ENCODE assay signal across 8 cellular contexts in the genomic region with DNA sequence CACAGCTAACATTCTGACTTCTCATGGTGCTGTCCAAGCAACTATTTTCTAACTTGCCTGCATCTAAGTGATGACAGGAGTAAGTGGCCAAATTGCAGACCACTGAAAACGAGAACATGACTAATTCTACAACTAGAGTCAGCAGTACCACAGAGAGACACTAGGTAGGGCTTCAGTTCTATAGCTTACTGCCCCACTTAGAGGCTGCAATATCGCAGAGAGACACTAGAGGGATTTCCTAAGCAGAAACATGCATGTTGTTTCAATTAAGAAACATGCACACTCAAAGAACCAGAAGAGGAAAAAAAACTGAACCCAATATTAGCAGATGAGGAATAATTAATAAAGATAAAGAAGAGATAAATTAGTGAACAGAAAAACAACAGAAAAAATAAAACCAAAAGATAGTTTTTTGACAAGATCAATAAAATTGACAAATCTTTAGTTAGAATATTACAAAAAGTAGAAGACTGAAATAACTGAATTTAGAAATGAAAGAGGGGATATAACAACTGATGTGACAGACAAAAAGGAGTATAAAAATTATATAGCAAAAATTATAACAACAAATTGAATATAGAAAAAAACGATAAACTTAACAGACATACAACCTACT.
DNase-seq lines count a peak whose midpoint lies in the region; ATAC-seq and TF ChIP-seq lines count a peak whose summit lies in the region.

No MANE protein-coding gene starts in this region.

- no peak overlapping the region for H3K27ac Mint-ChIP-seq in CD4-positive, CD25-positive, alpha-beta regulatory T cell
- no peak overlapping the region for H3K27ac Mint-ChIP-seq in osteocyte (ENCODE audit: unreplicated experiment)

- H3K4me1 ChIP-seq in CD4-positive, CD25-positive, alpha-beta regulatory T cell (ENCODE audit: control insufficient read depth, insufficient read depth, low read length, poor library complexity, severe bottlenecking): no peaks in the 10 kb centered on the region

- TF ChIP-seq CTCF in fibroblast of villous mesenchyme (IDR thresholded peaks at IDR 0.05; ENCODE audit: insufficient read depth, low read depth, low read length): peak; percentile 95
- TF ChIP-seq CTCF in osteocyte (IDR thresholded peaks at IDR 0.05): peak; percentile 89

- no peaks in the 10 kb centered on the region for H3K36me3 Mint-ChIP-seq in CD4-positive, CD25-positive, alpha-beta regulatory T cell
- H3K36me3 Mint-ChIP-seq in osteocyte (ENCODE audit: unreplicated experiment): no peaks in the 10 kb centered on the region

- H3K4me1 Mint-ChIP-seq in CD4-positive, CD25-positive, alpha-beta regulatory T cell: no peaks in the 10 kb centered on the region
- peaks cover 6% of the 10 kb centered on the region for H3K4me1 Mint-ChIP-seq in osteocyte (ENCODE audit: unreplicated experiment)

- no peaks in the 10 kb centered on the region for H3K36me3 ChIP-seq in CD4-positive, CD25-positive, alpha-beta regulatory T cell (ENCODE audit: control insufficient read depth, insufficient read depth, low read length)

- no peak overlapping the region for H3K4me3 Mint-ChIP-seq in CD4-positive, CD25-positive, alpha-beta regulatory T cell
- no peak overlapping the region for H3K4me3 Mint-ChIP-seq in osteocyte (ENCODE audit: unreplicated experiment)

- no peaks in the 10 kb centered on the region for H3K9me3 ChIP-seq in CD4-positive, CD25-positive, alpha-beta regulatory T cell (ENCODE audit: control insufficient read depth in 2 of 2, low read length in 2 of 2)

- no peaks in the 10 kb centered on the region for H3K27me3 ChIP-seq in CD4-positive, CD25-positive, alpha-beta regulatory T cell (ENCODE audit: control insufficient read depth, insufficient read depth, low read length)

- H3K4me3 ChIP-seq in CD4-positive, CD25-positive, alpha-beta regulatory T cell (ENCODE audit: low read depth, low read length): no peak overlapping the region
- no peak overlapping the region for H3K4me3 ChIP-seq in fibroblast of villous mesenchyme (ENCODE audit: low read depth, low read length)

- peaks cover 0 to 1% (median 0%) of the 10 kb centered on the region in 7 donors for H3K9me3 Mint-ChIP-seq in CD4-positive, CD25-positive, alpha-beta regulatory T cell
- H3K9me3 Mint-ChIP-seq in osteocyte (ENCODE audit: unreplicated experiment): peaks cover 9% of the 10 kb centered on the region

- H3K27me3 Mint-ChIP-seq in CD4-positive, CD25-positive, alpha-beta regulatory T cell: no peaks in the 10 kb centered on the region
- H3K27me3 Mint-ChIP-seq in osteocyte (ENCODE audit: unreplicated experiment): no peaks in the 10 kb centered on the region

- no peak overlapping the region for H3K27ac ChIP-seq in CD4-positive, CD25-positive, alpha-beta regulatory T cell (ENCODE audit: insufficient read depth, low read length, poor library complexity, severe bottlenecking)

- peak; percentile 11 to 82 (median 57) for DNase-seq in CD4-positive, CD25-positive, alpha-beta regulatory T cell
- DNase-seq in activated CD4-positive, alpha-beta T cell treated with anti-CD3 and anti-CD28 coated beads for 4 hours: peak; percentile 2 to 42
- DNase-seq in fibroblast of villous mesenchyme (ENCODE audit: low read depth) (peak; percentile 80), osteocyte (ENCODE audit: extremely low spot score, unreplicated experiment) (no peak), NCI-H1930 (lab: John Stamatoyannopoulos, UW) (no peak), NCI-H1694 (lab: John Stamatoyannopoulos, UW) (no peak)

- peak; percentile 42 to 57 for ATAC-seq in CD4-positive, CD25-positive, alpha-beta regulatory T cell (ENCODE audit: low read depth in 2 of 2)
- ATAC-seq in GM19395 (IDR thresholded peaks at IDR 0.05; ENCODE audit: unreplicated experiment) (peak; percentile 100), HG03378 (IDR thresholded peaks at IDR 0.05; ENCODE audit: unreplicated experiment) (peak; percentile 100)

Comparison
In these comparisons a context has a peak if more than half of its experiments do, and no peak if none do; other contexts are left out.
1. ATAC-seq: peak in every context shown above with its lines; median percentile 100 in GM19395; 100 in HG03378; 50 in CD4-positive, CD25-positive, alpha-beta regulatory T cell.
2. DNase-seq: peak in CD4-positive, CD25-positive, alpha-beta regulatory T cell (3 of 3), activated CD4-positive, alpha-beta T cell treated with anti-CD3 and anti-CD28 coated beads for 4 hours (2 of 2) and fibroblast of villous mesenchyme (single experiment); none in osteocyte (single experiment), NCI-H1930 (0 of 2) and NCI-H1694 (single experiment).